25 cellular contexts compared by ENCODE assay signal in the genomic region with DNA sequence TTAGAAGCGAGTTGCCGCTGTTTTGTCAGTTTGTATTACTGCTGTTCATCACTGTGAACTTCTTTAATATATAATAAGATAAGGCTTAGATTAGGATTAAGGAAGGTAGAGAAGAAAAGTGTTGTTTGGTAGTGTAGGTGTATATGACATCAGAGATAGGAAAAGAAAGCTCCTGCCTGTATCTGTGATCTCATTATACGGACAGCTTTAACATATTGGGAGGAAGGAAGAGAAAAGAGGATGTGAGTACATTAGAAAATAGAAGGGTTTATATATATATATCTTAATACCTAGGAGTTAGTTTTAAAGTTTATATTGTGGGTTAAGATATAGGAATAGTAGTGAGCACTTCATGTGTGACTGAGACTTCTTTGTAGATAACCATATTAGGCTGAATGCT.
"Had no signal": no experiment of that assay in that cellular context is flagged by ENCODE, and none has a peak within 500 bp of the region (broad histone marks: within the 10 kb centered on the region; RNA-seq: fewer than 3 reads in every experiment).

No MANE protein-coding gene starts in this region.

- H3K36me3 ChIP-seq: adrenal gland had no signal

- H3K27me3 ChIP-seq: adrenal gland, MG63, SJSA1 had no signal

- H3K4me3 Mint-ChIP-seq: activated CD8-positive, alpha-beta T cell treated with anti-CD3 and anti-CD28 coated beads for 36 hours; activated naive CD8-positive, alpha-beta T cell treated with anti-CD3 and anti-CD28 coated beads, Interleukin-2, amount 10 ng/mL, durations not matched to agents 7 days and 5 days; T-helper 1 cell treated with Interleukin-12 subunit alpha and Interleukin-12 subunit beta and Interleukin-4 antibody, amounts not matched to agents 30 μg/mL and 1 μg/mL, for 36 hours had no signal

- H3K4me3 ChIP-seq: adrenal gland, MG63, SJSA1 had no signal

- FAIRE-seq: RCC 7860 had no signal

- H3K27ac Mint-ChIP-seq: activated CD8-positive, alpha-beta T cell treated with anti-CD3 and anti-CD28 coated beads for 36 hours; activated naive CD8-positive, alpha-beta T cell treated with anti-CD3 and anti-CD28 coated beads, Interleukin-2, amount 10 ng/mL, durations not matched to agents 7 days and 5 days; T-helper 1 cell treated with Interleukin-12 subunit alpha and Interleukin-12 subunit beta and Interleukin-4 antibody, amounts not matched to agents 30 μg/mL and 1 μg/mL, for 36 hours had no signal

- DNase-seq: activated CD4-positive, alpha-beta T cell treated with anti-CD3 and anti-CD28 coated beads for 4 hours; activated CD8-positive, alpha-beta memory T cell treated with anti-CD3 and anti-CD28 coated beads, Interleukin-2, amount 50 U/mL, for 4 hours; activated CD8-positive, alpha-beta T cell treated with anti-CD3 and anti-CD28 coated beads for 36 hours; activated naive CD4-positive, alpha-beta T cell treated with anti-CD3 and anti-CD28 coated beads, Interleukin-2, amount 50 U/mL, for 16 hours; activated naive CD8-positive, alpha-beta T cell treated with anti-CD3 and anti-CD28 coated beads, Interleukin-2, amount 10 ng/mL, durations not matched to agents 7 days and 5 days; activated T-cell treated with anti-CD3 and anti-CD28 coated beads, Interleukin-2, amount 50 U/mL, for 1 hour; adrenal gland; anterior cingulate cortex; cerebellar nuclear complex; KG1; MG63; NCI-H1048; NCI-H146; NCI-H187 treated with DMSO at 0.1 percent for 48 hours; NCI-H2081 treated with DMSO at 0.1 percent for 48 hours; NCI-H446; NCI-H524; PC-3; SHP77; WERI-Rb-1 had no signal

- H3K4me1 Mint-ChIP-seq: activated naive CD8-positive, alpha-beta T cell treated with anti-CD3 and anti-CD28 coated beads, Interleukin-2, amount 10 ng/mL, durations not matched to agents 7 days and 5 days had no signal

- H3K27ac ChIP-seq: adrenal gland, SJSA1, WERI-Rb-1 had no signal

- H3K27me3 Mint-ChIP-seq: activated CD8-positive, alpha-beta T cell treated with anti-CD3 and anti-CD28 coated beads for 36 hours; activated naive CD8-positive, alpha-beta T cell treated with anti-CD3 and anti-CD28 coated beads, Interleukin-2, amount 10 ng/mL, durations not matched to agents 7 days and 5 days had no signal

- H3K4me1 ChIP-seq: adrenal gland, SJSA1 had no signal

- ATAC-seq: activated CD4-positive, CD25-positive, alpha-beta regulatory T cell treated with anti-CD3 and anti-CD28 coated beads, Interleukin-2, amount 50 U/mL, for 24 hours; activated CD8-positive, alpha-beta T cell treated with anti-CD3 and anti-CD28 coated beads for 36 hours; PC-3; SK-N-SH treated with all-trans-retinoic acid at 6 μM for 48 hours had no signal

- H3K9me3 ChIP-seq: adrenal gland had no signal
